ENCODE assay signal across 9 cellular contexts in the genomic region with DNA sequence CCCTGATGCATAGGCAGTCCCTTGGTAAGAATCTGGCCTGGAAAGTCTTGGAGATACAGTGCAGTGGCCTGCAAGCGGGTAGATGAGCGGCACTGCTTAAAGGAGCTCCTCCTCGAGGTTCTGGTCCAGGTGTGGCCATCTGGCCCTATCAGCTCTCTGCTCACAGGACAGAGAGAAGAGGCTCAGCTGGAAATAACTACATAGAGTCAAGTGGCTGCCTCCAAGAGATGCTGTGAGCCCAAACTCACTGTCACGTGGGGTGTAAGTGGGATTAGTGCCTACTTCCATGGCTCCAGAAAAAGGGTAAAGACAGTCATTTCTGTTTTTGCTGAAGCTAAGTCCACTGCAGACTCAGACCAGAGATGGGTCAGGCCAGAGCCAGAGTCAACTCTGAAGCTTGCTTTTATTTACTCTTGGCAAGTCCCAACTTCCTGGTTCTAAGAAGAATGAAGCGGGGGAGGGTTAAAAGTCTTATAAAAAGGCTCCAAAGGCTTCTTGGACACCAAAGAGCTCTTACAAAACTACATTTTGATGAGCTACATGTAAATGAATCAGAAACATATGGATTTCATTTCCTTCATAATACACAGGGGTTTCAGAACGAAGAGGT.
DNase-seq lines count a peak whose midpoint lies in the region; ATAC-seq and TF ChIP-seq lines count a peak whose summit lies in the region.
"Had no signal": no experiment of that assay in that cellular context is flagged by ENCODE, and none has a peak within 500 bp of the region (broad histone marks: within the 10 kb centered on the region; RNA-seq: fewer than 3 reads in every experiment).

No MANE protein-coding gene starts in this region.

- H3K4me1 ChIP-seq in urinary bladder (ENCODE audit: insufficient read depth) = peaks cover 3% of the 10 kb centered on the region

- no peaks in the 10 kb centered on the region for H3K36me3 ChIP-seq in urinary bladder (ENCODE audit: insufficient read depth)

- TF ChIP-seq CTCF in dorsolateral prefrontal cortex (IDR thresholded peaks at IDR 0.05 in 54 of 56, conservative IDR thresholded peaks at IDR 0.05 in 2 of 56; ENCODE audit: low read depth in 1 of 56, partially characterized antibody in 56 of 56) (no peak), GM10266 (IDR thresholded peaks at IDR 0.05; ENCODE audit: control insufficient read depth, insufficient read depth, low read depth, missing control alignments) (no peak)

- DNase-seq in NCI-H524 treated with DMSO at 0.1 percent for 48 hours (lab: John Stamatoyannopoulos, UW) = peak; percentile 78
- no peak for DNase-seq in dorsolateral prefrontal cortex
- DNase-seq in medulla oblongata (ENCODE audit: extremely low spot score) = peak; percentile 54
- DNase-seq in GM10266 (ENCODE audit: extremely low spot score) = no peak

- H3K4me3 ChIP-seq in dorsolateral prefrontal cortex (no peak overlapping the region), urinary bladder (ENCODE audit: low read depth, low read length) (no peak overlapping the region)

- WGBS in urinary bladder = 46% methylated on average over 6 of the region's 6 CpGs

- intact Hi-C loops in dorsolateral prefrontal cortex (cut with DNase I) = no loop called here

- no peaks in the 10 kb centered on the region for H3K27me3 ChIP-seq in dorsolateral prefrontal cortex

- no peak for ATAC-seq in HG03439 (IDR thresholded peaks at IDR 0.05; ENCODE audit: unreplicated experiment)
- ATAC-seq in GM18511 (IDR thresholded peaks at IDR 0.05; ENCODE audit: unreplicated experiment) = no peak
- ATAC-seq: HCT116, Panc1 had no signal

- H3K27ac ChIP-seq in dorsolateral prefrontal cortex (peak overlapping the region in 44 of 59 donors; percentile 1 to 73 (median 58)), urinary bladder (ENCODE audit: low read depth) (peak overlapping the region; percentile 14)

Comparison
In these comparisons a context has a peak if more than half of its experiments do, and no peak if none do; other contexts are left out.
1. DNase-seq: peak in NCI-H524 treated with DMSO at 0.1 percent for 48 hours (single experiment) and medulla oblongata (single experiment); none in dorsolateral prefrontal cortex (0 of 10) and GM10266 (single experiment).